11 cellular contexts compared by ENCODE assay signal in genomic region chr6:132132420-132132819, GRCh38.
DNase-seq lines count a peak whose midpoint lies in the region; ATAC-seq, FAIRE-seq and TF ChIP-seq lines count a peak whose summit lies in the region.
"Had no signal": no experiment of that assay in that cellular context is flagged by ENCODE, and none has a peak within 500 bp of the region (broad histone marks: within the 10 kb centered on the region; RNA-seq: fewer than 3 reads in every experiment).

No MANE protein-coding gene starts in this region.

- intact Hi-C loops in prostate gland (cut with DNase I) = loop anchor here (5.0 to 10.0 kb wide), 2 partner anchors 45 to 178 kb away; partner anchors contain the start of gene CCN2

- H3K4me3 ChIP-seq in BLaER1 treated with 17β-estradiol and CSF1 and Interleukin-3, amounts not matched to agents 10 nM and 100 nM = 0 out of 20 replicates have a peak overlapping the region, but pooled peaks of 1 of the 10 experiments have one; percentile 4
- H3K4me3 ChIP-seq in prostate gland (no peak overlapping the region), small intestine (ENCODE audit: low read depth in 1 of 2, low read length in 2 of 2) (no peak overlapping the region)
- no peak overlapping the region for H3K4me3 ChIP-seq in CD8-positive, alpha-beta memory T cell (ENCODE audit: low read length)

- peaks cover 0 to 34% (median 16%) of the 10 kb centered on the region in 11 experiments; a peak in 15 of 22 replicates for H3K9me3 ChIP-seq in BLaER1 treated with 17β-estradiol and CSF1 and Interleukin-3, amounts not matched to agents 10 nM and 100 nM (replicated peaks in 1 of 11)
- no peaks in the 10 kb centered on the region for H3K9me3 ChIP-seq in prostate gland
- no peaks in the 10 kb centered on the region for H3K9me3 ChIP-seq in small intestine (ENCODE audit: control insufficient read depth, low read depth)
- no peaks in the 10 kb centered on the region for H3K9me3 ChIP-seq in CD8-positive, alpha-beta memory T cell (ENCODE audit: low read length)

- no peaks in the 10 kb centered on the region for H4K20me1 ChIP-seq in BLaER1 treated with 17β-estradiol and CSF1 and Interleukin-3, amounts not matched to agents 10 nM and 100 nM

- peaks cover 55 to 91% (median 72%) of the 10 kb centered on the region in 10 experiments for H3K4me1 ChIP-seq in BLaER1 treated with 17β-estradiol and CSF1 and Interleukin-3, amounts not matched to agents 10 nM and 100 nM
- H3K4me1 ChIP-seq in prostate gland (replicated peaks) (no peaks in the 10 kb centered on the region), small intestine (ENCODE audit: control insufficient read depth in 2 of 2, insufficient read depth in 1 of 2, low read depth in 1 of 2, low read length in 1 of 2) (peaks cover 0 to 5% of the 10 kb centered on the region in 2 donors)
- no peaks in the 10 kb centered on the region for H3K4me1 ChIP-seq in CD8-positive, alpha-beta memory T cell (ENCODE audit: insufficient read depth, low read length)

- H3K27me3 ChIP-seq in BLaER1 treated with 17β-estradiol and CSF1 and Interleukin-3, amounts not matched to agents 10 nM and 100 nM = no peaks in the 10 kb centered on the region
- H3K27me3 ChIP-seq in prostate gland (replicated peaks; ENCODE audit: insufficient read depth) (no peaks in the 10 kb centered on the region), small intestine (ENCODE audit: control insufficient read depth in 2 of 2, insufficient read depth in 2 of 2, low read length in 2 of 2) (no peaks in the 10 kb centered on the region)
- no peaks in the 10 kb centered on the region for H3K27me3 ChIP-seq in CD8-positive, alpha-beta memory T cell (ENCODE audit: insufficient read depth, low read length, poor library complexity, severe bottlenecking)

- H3K9me3 Mint-ChIP-seq in CD8-positive, alpha-beta memory T cell = peaks cover 0 to 1% (median 0%) of the 10 kb centered on the region in 5 donors
- H3K9me3 Mint-ChIP-seq: activated T-helper 1 cell treated with anti-CD3 and anti-CD28 coated beads, Interleukin-12 subunit alpha, Interleukin-12 subunit beta, Interleukin-2, Interleukin-4 antibody, amounts not matched to agents 30 ng/mL and 10 ng/mL and 1 ng/mL, durations not matched to agents 14 hours and 24 hours and 36 hours had no signal

- no peaks in the 10 kb centered on the region for H3K36me3 Mint-ChIP-seq in CD8-positive, alpha-beta memory T cell
- H3K36me3 Mint-ChIP-seq: CD14-positive monocyte had no signal

- WGBS in prostate gland = 61% methylated on average over 2 of the region's 2 CpGs
- WGBS in small intestine, 3 donors = 48 to 69% (median 58%) methylated on average over 2 of the region's 2 CpGs

- ATAC-seq in GM18502 (IDR thresholded peaks at IDR 0.05; ENCODE audit: poor library complexity, unreplicated experiment) = no peak

- no peak for TF ChIP-seq POLR2A in prostate gland (IDR thresholded peaks at IDR 0.05)

- no peaks in the 10 kb centered on the region for H3K4me1 Mint-ChIP-seq in CD8-positive, alpha-beta memory T cell

- H3K4me2 ChIP-seq in BLaER1 treated with 17β-estradiol and CSF1 and Interleukin-3, amounts not matched to agents 10 nM and 100 nM = peak overlapping the region; percentile 70 to 93 (median 85)

- H3K36me3 ChIP-seq in BLaER1 treated with 17β-estradiol and CSF1 and Interleukin-3, amounts not matched to agents 10 nM and 100 nM = peaks cover 0 to 5% (median 0%) of the 10 kb centered on the region in 11 experiments; a peak in 2 of 22 replicates
- H3K36me3 ChIP-seq in prostate gland = no peaks in the 10 kb centered on the region
- no peaks in the 10 kb centered on the region for H3K36me3 ChIP-seq in small intestine (ENCODE audit: control insufficient read depth in 2 of 2, insufficient read depth in 2 of 2, low read length in 2 of 2)
- no peaks in the 10 kb centered on the region for H3K36me3 ChIP-seq in CD8-positive, alpha-beta memory T cell (ENCODE audit: insufficient read depth, low read length)

- peak; percentile 57 for DNase-seq in amniotic epithelial cell (ENCODE audit: low read depth)
- peak; percentile 90 for DNase-seq in glomerular endothelial cell (ENCODE audit: extremely low read depth, low read depth, low spot score)
- DNase-seq in prostate gland (ENCODE audit: low spot score) = no peak
- DNase-seq in small intestine = no peak
- no peak for DNase-seq in CD8-positive, alpha-beta memory T cell
- DNase-seq in NAMALWA (ENCODE audit: low spot score) = no peak

- H3K4me3 Mint-ChIP-seq in CD8-positive, alpha-beta memory T cell = no peak overlapping the region
- H3K4me3 Mint-ChIP-seq: activated T-helper 1 cell treated with anti-CD3 and anti-CD28 coated beads, Interleukin-12 subunit alpha, Interleukin-12 subunit beta, Interleukin-2, Interleukin-4 antibody, amounts not matched to agents 30 ng/mL and 10 ng/mL and 1 ng/mL, durations not matched to agents 14 hours and 24 hours and 36 hours; CD14-positive monocyte had no signal

- peak overlapping the region in 10 of 11 experiments; percentile 69 to 97 (median 81); a peak in 20 of 22 replicates for H3K27ac ChIP-seq in BLaER1 treated with 17β-estradiol and CSF1 and Interleukin-3, amounts not matched to agents 10 nM and 100 nM
- H3K27ac ChIP-seq in prostate gland (peak overlapping the region; percentile 17 to 72), small intestine (ENCODE audit: low read depth in 1 of 2, low read length in 1 of 2) (peak overlapping the region in 1 of 2 donors; percentile 77)
- H3K27ac ChIP-seq in CD8-positive, alpha-beta memory T cell (ENCODE audit: low read depth, low read length) = no peak overlapping the region
- H3K27ac ChIP-seq: epithelial cell of prostate had no signal

- CTCF ChIA-PET in CD8-positive, alpha-beta memory T cell (lab: Charles Lee) = no interaction called here

- peaks cover 0 to under 1% of the 10 kb centered on the region in 2 donors for H3K27me3 Mint-ChIP-seq in CD8-positive, alpha-beta memory T cell

- H3K27ac Mint-ChIP-seq in CD8-positive, alpha-beta memory T cell = no peak overlapping the region
- H3K27ac Mint-ChIP-seq: activated T-helper 1 cell treated with anti-CD3 and anti-CD28 coated beads, Interleukin-12 subunit alpha, Interleukin-12 subunit beta, Interleukin-2, Interleukin-4 antibody, amounts not matched to agents 30 ng/mL and 10 ng/mL and 1 ng/mL, durations not matched to agents 14 hours and 24 hours and 36 hours had no signal

- no peak for FAIRE-seq in small intestine (lab: Jason Lieb, UNC)

- H3K9ac ChIP-seq in BLaER1 treated with 17β-estradiol and CSF1 and Interleukin-3, amounts not matched to agents 10 nM and 100 nM = peak overlapping the region in 6 of 11 experiments; percentile 48 to 85 (median 72); a peak in 10 of 22 replicates

- TF ChIP-seq CTCF in prostate gland (IDR thresholded peaks at IDR 0.05) = no peak

- POLR2A ChIA-PET in CD8-positive, alpha-beta memory T cell (lab: Charles Lee) = no interaction called here

Comparison
In these comparisons a context has a peak if more than half of its experiments do, and no peak if none do; other contexts are left out.
1. DNase-seq: peak in amniotic epithelial cell (single experiment) and glomerular endothelial cell (single experiment); none in prostate gland (single experiment), small intestine (single experiment), CD8-positive, alpha-beta memory T cell (0 of 5) and NAMALWA (single experiment).